ENCODE assay signal across 17 cellular contexts in genomic region chr1:83766182-83766825, GRCh38.
"Had no signal": no experiment of that assay in that cellular context is flagged by ENCODE, and none has a peak within 500 bp of the region (broad histone marks: within the 10 kb centered on the region; RNA-seq: fewer than 3 reads in every experiment).

No MANE protein-coding gene starts in this region.

- H3K4me3 ChIP-seq: cardiac muscle cell, SJSA1 had no signal

- H3K27ac ChIP-seq: brain microvascular endothelial cell, cardiac muscle cell, SJSA1 had no signal

- H3K4me1 ChIP-seq: SJSA1 had no signal

- H3K27me3 ChIP-seq: brain microvascular endothelial cell, cardiac muscle cell, SJSA1 had no signal

- H3K36me3 ChIP-seq: brain microvascular endothelial cell, cardiac muscle cell, SJSA1 had no signal

- DNase-seq: activated CD4-positive, alpha-beta memory T cell treated with anti-CD3 and anti-CD28 coated beads for 36 hours; activated CD4-positive, alpha-beta T cell treated with anti-CD3 and anti-CD28 coated beads, Interleukin-2, amount 10 ng/mL, durations not matched to agents 7 days and 5 days; activated CD4-positive, CD25-positive, alpha-beta regulatory T cell; activated gamma-delta T cell treated with Interleukin-2 at 50 U/mL for 16 hours; activated naive CD4-positive, alpha-beta T cell treated with anti-CD3 and anti-CD28 coated beads, Interleukin-2, amount 10 ng/mL, durations not matched to agents 7 days and 5 days; activated naive CD8-positive, alpha-beta T cell treated with anti-CD3 and anti-CD28 coated beads for 36 hours; activated T-cell treated with anti-CD3 and anti-CD28 coated beads, Interleukin-2, amount 50 U/mL, for 72 hours; brain microvascular endothelial cell; Kasumi-1; NCI-H1048; NCI-H146; NCI-H187 treated with DMSO at 0.1 percent for 48 hours; NCI-H2081 treated with DMSO at 0.1 percent for 48 hours; NCI-H446; NCI-H524 had no signal

- H3K9me3 ChIP-seq: SJSA1 had no signal
